ENCODE assay signal across 8 cellular contexts in the genomic region with DNA sequence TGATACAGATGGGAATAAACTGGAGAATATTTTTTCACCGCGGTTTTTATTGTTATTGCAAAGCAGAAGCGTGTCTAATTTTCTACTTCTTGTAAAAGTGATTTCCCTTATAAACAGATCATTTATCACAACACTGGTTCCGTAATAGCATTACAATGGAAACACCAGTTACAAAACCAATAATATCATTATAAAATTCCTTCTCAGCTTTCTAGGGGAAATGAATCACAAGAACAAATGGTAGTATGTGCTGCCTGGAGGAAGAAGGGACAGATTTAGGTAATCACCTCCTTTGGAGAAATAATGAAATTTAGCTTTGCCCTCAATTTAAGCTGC. TPM values are rescaled to one million over a fixed set of nuclear protein-coding genes. Genes with fewer than 3 reads are reported as not detected.
A peak's percentile ranks its signal among the peaks of the same experiment; 100 is the strongest.
DNase-seq lines count a peak whose midpoint lies in the region; ATAC-seq, FAIRE-seq and TF ChIP-seq lines count a peak whose summit lies in the region.

No MANE protein-coding gene starts in this region.

- H3K27ac ChIP-seq in CD4-positive, alpha-beta memory T cell (ENCODE audit: low read depth, low read length): peak overlapping the region; percentile 77
- H3K27ac ChIP-seq in OCI-LY7 (ENCODE audit: low read depth, low read length, poor library complexity, severe bottlenecking) (no peak overlapping the region), pancreas (peak overlapping the region in 3 of 4 donors; percentile 92 to 99 (median 97))

- H3K79me2 ChIP-seq in OCI-LY7 (ENCODE audit: insufficient read depth, low read depth, low read length): peaks cover 24% of the 10 kb centered on the region; the same call in 1 of the 2 replicates

- intact Hi-C loops in CD4-positive, alpha-beta memory T cell (cut with micrococcal nuclease): loop anchor here (5.0 kb wide), 1 partner anchor 824 kb away; no protein-coding TSS in a partner anchor
- intact Hi-C loops in OCI-LY7 (cut with micrococcal nuclease; ENCODE audit: unreplicated experiment): loop anchor here (10.0 kb wide), 2 partner anchors 296 to 1644 kb away; a partner anchor contains a TSS
- intact Hi-C loops in pancreas (cut with DNase I): no loop called here

- H4K20me1 ChIP-seq in OCI-LY7 (ENCODE audit: insufficient read depth, low read length): peaks cover 15% of the 10 kb centered on the region

- no peaks in the 10 kb centered on the region for H3K27me3 ChIP-seq in CD4-positive, alpha-beta memory T cell (ENCODE audit: insufficient read depth, low read length)
- no peaks in the 10 kb centered on the region for H3K27me3 ChIP-seq in endocrine pancreas (ENCODE audit: control insufficient read depth, insufficient read depth, low read length)
- no peaks in the 10 kb centered on the region for H3K27me3 ChIP-seq in pancreas

- H3K4me1 ChIP-seq in CD4-positive, alpha-beta memory T cell (ENCODE audit: insufficient read depth, low read length): peaks cover 40% of the 10 kb centered on the region
- peaks cover 33% of the 10 kb centered on the region for H3K4me1 ChIP-seq in OCI-LY7 (ENCODE audit: insufficient read depth, low read length, poor library complexity, severe bottlenecking)
- peaks cover 15% of the 10 kb centered on the region for H3K4me1 ChIP-seq in endocrine pancreas (ENCODE audit: control insufficient read depth, insufficient read depth, low read length)
- peaks cover 8 to 26% (median 25%) of the 10 kb centered on the region in 3 donors for H3K4me1 ChIP-seq in pancreas

- POLR2A ChIA-PET in CD4-positive, alpha-beta memory T cell (lab: Charles Lee; ENCODE audit: partially characterized antibody): interaction anchor here (1.7 kb wide), 1 partner anchor 29 kb away, joined by 5 read pairs; no protein-coding TSS in a partner anchor
- POLR2A ChIA-PET in OCI-LY7 (lab: Charles Lee): interaction anchor here (0.7 to 4.7 kb wide), 9 partner anchors 22 to 903 kb away, joined by 3 to 51 read pairs (median 4); no protein-coding TSS in a partner anchor

- DNase-seq in CD4-positive, alpha-beta memory T cell: no peak
- no peak for DNase-seq in OCI-LY7 (ENCODE audit: low spot score)
- no peak for DNase-seq in pancreas
- DNase-seq in activated CD4-positive, alpha-beta T cell treated with anti-CD3 and anti-CD28 coated beads for 48 hours: no peak
- no peak for DNase-seq in NCI-H82 (lab: John Stamatoyannopoulos, UW)

- no TSS peak for BruUV-seq in OCI-LY7 (replicated peaks; lab: Mats Ljungman, UMichigan)

- 39 to 44% methylated on average over 4 of the region's 4 CpGs for WGBS in pancreas, 2 donors

- peak overlapping the region; percentile 93 to 98 (median 96) for H3K4me3 Mint-ChIP-seq in CD4-positive, alpha-beta memory T cell

- peaks cover 5 to 13% of the 10 kb centered on the region in 2 donors for H3K36me3 Mint-ChIP-seq in CD4-positive, alpha-beta memory T cell

- H3K9me3 ChIP-seq in CD4-positive, alpha-beta memory T cell (ENCODE audit: control insufficient read depth in 1 of 2, low read length in 2 of 2): no peaks in the 10 kb centered on the region
- 0 out of 2 replicates have a peak, but pooled peaks cover 2% of the 10 kb centered on the region for H3K9me3 ChIP-seq in OCI-LY7 (ENCODE audit: low read length)
- H3K9me3 ChIP-seq in endocrine pancreas (ENCODE audit: control insufficient read depth, low read length): no peaks in the 10 kb centered on the region
- H3K9me3 ChIP-seq in pancreas: no peaks in the 10 kb centered on the region

- no peak overlapping the region for H3K9ac ChIP-seq in endocrine pancreas (ENCODE audit: control insufficient read depth, insufficient read depth, low read length)

- CTCF ChIA-PET in CD4-positive, alpha-beta memory T cell (lab: Charles Lee; ENCODE audit: partially characterized antibody): interaction anchor here (1.3 to 2.9 kb wide), 2 partner anchors 42 to 283 kb away, joined by 3 to 10 read pairs; no protein-coding TSS in a partner anchor
- CTCF ChIA-PET in OCI-LY7 (lab: Charles Lee; ENCODE audit: unreplicated experiment): interaction anchor here (0.6 to 2.1 kb wide), 4 partner anchors 57 to 1988 kb away, joined by 3 to 10 read pairs (median 7); no protein-coding TSS in a partner anchor

- TF ChIP-seq CTCF in OCI-LY7 (conservative IDR thresholded peaks at IDR 0.05; ENCODE audit: low read length): no peak
- TF ChIP-seq CTCF in pancreas (IDR thresholded peaks at IDR 0.05): no peak

- no peaks in the 10 kb centered on the region for H3K9me2 ChIP-seq in OCI-LY7 (ENCODE audit: insufficient read depth, low read length)

- H2AFZ ChIP-seq in OCI-LY7 (ENCODE audit: low read length): peak overlapping the region; percentile 98

- no peak for FAIRE-seq in pancreas (lab: Jason Lieb, UNC)

- H3K27ac Mint-ChIP-seq in CD4-positive, alpha-beta memory T cell: peak overlapping the region; percentile 82 to 99 (median 95)

- peaks cover 1 to 3% of the 10 kb centered on the region in 2 donors for H3K27me3 Mint-ChIP-seq in CD4-positive, alpha-beta memory T cell

- no peaks in the 10 kb centered on the region for H3K36me3 ChIP-seq in CD4-positive, alpha-beta memory T cell (ENCODE audit: insufficient read depth, low read length)
- no peaks in the 10 kb centered on the region for H3K36me3 ChIP-seq in OCI-LY7 (ENCODE audit: insufficient read depth, low read length)
- no peaks in the 10 kb centered on the region for H3K36me3 ChIP-seq in endocrine pancreas (ENCODE audit: control insufficient read depth, insufficient read depth, low read length)
- no peaks in the 10 kb centered on the region for H3K36me3 ChIP-seq in pancreas

- H3K4me2 ChIP-seq in OCI-LY7 (ENCODE audit: low read length): peak overlapping the region; percentile 90

- peaks cover 33 to 43% (median 40%) of the 10 kb centered on the region in 4 donors for H3K4me1 Mint-ChIP-seq in CD4-positive, alpha-beta memory T cell

- H3K4me3 ChIP-seq in CD4-positive, alpha-beta memory T cell (ENCODE audit: low read length in 2 of 2): peak overlapping the region; percentile 42 to 81
- H3K4me3 ChIP-seq in OCI-LY7 (ENCODE audit: low read depth, low read length, poor library complexity, severe bottlenecking) (peak overlapping the region; percentile 100), endocrine pancreas (ENCODE audit: control insufficient read depth, insufficient read depth, low read length) (peak overlapping the region; percentile 95), pancreas (peak overlapping the region in 3 of 4 donors; percentile 97 to 99 (median 97))

- ATAC-seq in pancreas (no peak), GM21619 (IDR thresholded peaks at IDR 0.05; ENCODE audit: unreplicated experiment) (no peak), GM21447 (IDR thresholded peaks at IDR 0.05; ENCODE audit: unreplicated experiment) (no peak)

- peaks cover 0 to 12% (median 11%) of the 10 kb centered on the region in 8 donors for H3K9me3 Mint-ChIP-seq in CD4-positive, alpha-beta memory T cell

RNA-seq across cellular contexts. Expression of a gene that starts 2.4 kb away (rescaled TPM):
- total RNA-seq in CD4-positive, alpha-beta memory T cell: 10 to 100 TPM; 20.9 to 22.5 TPM
- 1 to 10 TPM; 4.4 to 6.1 TPM for polyA plus RNA-seq in CD4-positive, alpha-beta memory T cell
- total RNA-seq in OCI-LY7 (2014; rRNA removed; shearing (Covaris generic)): 9.5 and 10.9 TPM in 2 replicates
- total RNA-seq in OCI-LY7 (2022): 22.4 and 25.4 TPM in 2 replicates
- 10 to 100 TPM; 24.7 to 53.1 (median 29.6) TPM for total RNA-seq in pancreas
- polyA plus RNA-seq in pancreas: 10 to 100 TPM in 1 of 2 donors, 1 to 10 TPM in 1; 8.3 to 12.7 TPM

Comparison
In these comparisons a context has a peak if more than half of its experiments do, and no peak if none do; other contexts are left out.
1. intact Hi-C loops: an anchor here in CD4-positive, alpha-beta memory T cell (5.0 kb wide) and OCI-LY7 (10.0 kb wide); none called in pancreas.